In the genomic region with DNA sequence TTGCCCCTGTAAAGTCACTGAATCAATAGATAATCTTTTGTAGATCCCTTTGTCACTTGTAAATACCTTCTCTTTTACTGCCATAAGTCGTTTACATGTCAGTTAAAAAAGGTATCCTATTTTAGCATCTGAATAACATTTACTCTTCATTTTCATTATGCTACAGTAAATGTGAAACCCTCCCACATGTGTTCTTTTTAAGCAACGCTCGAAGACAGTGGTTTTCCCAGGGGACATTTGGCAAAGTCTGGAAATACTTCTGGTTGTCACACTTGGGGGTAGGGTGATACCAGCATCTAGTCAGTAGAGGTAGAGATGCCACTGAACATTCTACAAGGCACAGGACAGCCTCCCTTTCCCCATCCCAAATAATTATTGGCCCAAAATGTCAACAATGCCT, we compare ENCODE assay signal across 17 cellular contexts. TPM values are rescaled to one million over a fixed set of nuclear protein-coding genes. Genes with fewer than 3 reads are reported as not detected.
DNase-seq lines count a peak whose midpoint lies in the region; ATAC-seq lines count a peak whose summit lies in the region.
"Had no signal": no experiment of that assay in that cellular context is flagged by ENCODE, and none has a peak within 500 bp of the region (broad histone marks: within the 10 kb centered on the region; RNA-seq: fewer than 3 reads in every experiment).

No MANE protein-coding gene starts in this region.

- peak overlapping the region; percentile 5 for H3K27ac Mint-ChIP-seq in activated naive CD4-positive, alpha-beta T cell treated with anti-CD3 and anti-CD28 coated beads, Interleukin-2, amount 50 U/mL, for 24 hours
- H3K27ac Mint-ChIP-seq in activated naive CD4-positive, alpha-beta T cell treated with anti-CD3 and anti-CD28 coated beads, Interleukin-2, amount 10 ng/mL, durations not matched to agents 7 days and 5 days: no peak overlapping the region
- H3K27ac Mint-ChIP-seq in activated T-helper 17 cell treated with anti-CD3 and anti-CD28 coated beads, Interleukin-2, amount 50 U/mL, for 72 hours: peak overlapping the region; percentile 15
- H3K27ac Mint-ChIP-seq in stimulated activated memory B cell treated with anti-CD40 and anti-IgM and Interleukin-4, amounts not matched to agents 10 μg/mL and 1 μg/mL and 100 μg/mL, for 72 hours: peak overlapping the region; percentile 69
- H3K27ac Mint-ChIP-seq: activated CD4-positive, alpha-beta memory T cell treated with anti-CD3 and anti-CD28 coated beads, Interleukin-2, amount 10 ng/mL, durations not matched to agents 7 days and 5 days; brain had no signal

- no peak for DNase-seq in activated naive CD4-positive, alpha-beta T cell treated with anti-CD3 and anti-CD28 coated beads, Interleukin-2, amount 10 ng/mL, durations not matched to agents 7 days and 5 days
- no peak for DNase-seq in stimulated activated CD8-positive, alpha-beta memory T cell treated with anti-CD3 and anti-CD28 coated beads, Interleukin-4, amount 100 ng/mL, for 48 hours
- DNase-seq in SW 1271 (lab: John Stamatoyannopoulos, UW): no peak
- DNase-seq: activated CD4-positive, alpha-beta memory T cell treated with anti-CD3 and anti-CD28 coated beads, Interleukin-2, amount 10 ng/mL, durations not matched to agents 7 days and 5 days; activated gamma-delta T cell; GOT3; NCI-H2171; occipital lobe; SHP77 treated with DMSO at 0.1 percent for 48 hours; small intestine; T1000 had no signal

- peaks cover 17% of the 10 kb centered on the region for H3K36me3 Mint-ChIP-seq in activated naive CD4-positive, alpha-beta T cell treated with anti-CD3 and anti-CD28 coated beads, Interleukin-2, amount 50 U/mL, for 24 hours
- peaks cover 38% of the 10 kb centered on the region for H3K36me3 Mint-ChIP-seq in activated naive CD4-positive, alpha-beta T cell treated with anti-CD3 and anti-CD28 coated beads, Interleukin-2, amount 10 ng/mL, durations not matched to agents 7 days and 5 days
- H3K36me3 Mint-ChIP-seq in activated T-helper 17 cell treated with anti-CD3 and anti-CD28 coated beads, Interleukin-2, amount 50 U/mL, for 72 hours (ENCODE audit: low read depth): peaks cover 82% of the 10 kb centered on the region
- H3K36me3 Mint-ChIP-seq in stimulated activated memory B cell treated with anti-CD40 and anti-IgM and Interleukin-4, amounts not matched to agents 10 μg/mL and 1 μg/mL and 100 μg/mL, for 72 hours: peaks cover 43% of the 10 kb centered on the region

- CTCF ChIA-PET in activated naive CD4-positive, alpha-beta T cell treated with anti-CD3 and anti-CD28 coated beads, Interleukin-2, amount 10 ng/mL, durations not matched to agents 7 days and 5 days (lab: Charles Lee): no interaction called here

- H3K9me3 Mint-ChIP-seq in activated naive CD4-positive, alpha-beta T cell treated with anti-CD3 and anti-CD28 coated beads, Interleukin-2, amount 50 U/mL, for 24 hours: no peaks in the 10 kb centered on the region
- H3K9me3 Mint-ChIP-seq in activated naive CD4-positive, alpha-beta T cell treated with anti-CD3 and anti-CD28 coated beads, Interleukin-2, amount 10 ng/mL, durations not matched to agents 7 days and 5 days: no peaks in the 10 kb centered on the region
- H3K9me3 Mint-ChIP-seq in activated T-helper 17 cell treated with anti-CD3 and anti-CD28 coated beads, Interleukin-2, amount 50 U/mL, for 72 hours: no peaks in the 10 kb centered on the region
- H3K9me3 Mint-ChIP-seq in stimulated activated memory B cell treated with anti-CD40 and anti-IgM and Interleukin-4, amounts not matched to agents 10 μg/mL and 1 μg/mL and 100 μg/mL, for 72 hours: no peaks in the 10 kb centered on the region
- H3K9me3 Mint-ChIP-seq: activated CD4-positive, alpha-beta memory T cell treated with anti-CD3 and anti-CD28 coated beads, Interleukin-2, amount 10 ng/mL, durations not matched to agents 7 days and 5 days had no signal

- H3K4me3 Mint-ChIP-seq in activated naive CD4-positive, alpha-beta T cell treated with anti-CD3 and anti-CD28 coated beads, Interleukin-2, amount 50 U/mL, for 24 hours: no peak overlapping the region
- H3K4me3 Mint-ChIP-seq in activated naive CD4-positive, alpha-beta T cell treated with anti-CD3 and anti-CD28 coated beads, Interleukin-2, amount 10 ng/mL, durations not matched to agents 7 days and 5 days: no peak overlapping the region
- peak overlapping the region; percentile 17 for H3K4me3 Mint-ChIP-seq in activated T-helper 17 cell treated with anti-CD3 and anti-CD28 coated beads, Interleukin-2, amount 50 U/mL, for 72 hours
- peak overlapping the region; percentile 38 for H3K4me3 Mint-ChIP-seq in stimulated activated memory B cell treated with anti-CD40 and anti-IgM and Interleukin-4, amounts not matched to agents 10 μg/mL and 1 μg/mL and 100 μg/mL, for 72 hours
- H3K4me3 Mint-ChIP-seq: activated CD4-positive, alpha-beta memory T cell treated with anti-CD3 and anti-CD28 coated beads, Interleukin-2, amount 10 ng/mL, durations not matched to agents 7 days and 5 days; brain had no signal

- H3K27me3 Mint-ChIP-seq in activated naive CD4-positive, alpha-beta T cell treated with anti-CD3 and anti-CD28 coated beads, Interleukin-2, amount 50 U/mL, for 24 hours: no peaks in the 10 kb centered on the region
- H3K27me3 Mint-ChIP-seq in activated naive CD4-positive, alpha-beta T cell treated with anti-CD3 and anti-CD28 coated beads, Interleukin-2, amount 10 ng/mL, durations not matched to agents 7 days and 5 days: no peaks in the 10 kb centered on the region
- no peaks in the 10 kb centered on the region for H3K27me3 Mint-ChIP-seq in activated T-helper 17 cell treated with anti-CD3 and anti-CD28 coated beads, Interleukin-2, amount 50 U/mL, for 72 hours
- H3K27me3 Mint-ChIP-seq in stimulated activated memory B cell treated with anti-CD40 and anti-IgM and Interleukin-4, amounts not matched to agents 10 μg/mL and 1 μg/mL and 100 μg/mL, for 72 hours: no peaks in the 10 kb centered on the region
- H3K27me3 Mint-ChIP-seq: activated CD4-positive, alpha-beta memory T cell treated with anti-CD3 and anti-CD28 coated beads, Interleukin-2, amount 10 ng/mL, durations not matched to agents 7 days and 5 days; brain had no signal

- peaks cover 68% of the 10 kb centered on the region for H3K4me1 Mint-ChIP-seq in activated naive CD4-positive, alpha-beta T cell treated with anti-CD3 and anti-CD28 coated beads, Interleukin-2, amount 50 U/mL, for 24 hours
- peaks cover 10% of the 10 kb centered on the region for H3K4me1 Mint-ChIP-seq in activated naive CD4-positive, alpha-beta T cell treated with anti-CD3 and anti-CD28 coated beads, Interleukin-2, amount 10 ng/mL, durations not matched to agents 7 days and 5 days
- H3K4me1 Mint-ChIP-seq in activated T-helper 17 cell treated with anti-CD3 and anti-CD28 coated beads, Interleukin-2, amount 50 U/mL, for 72 hours: peaks cover 12% of the 10 kb centered on the region
- peaks cover 51% of the 10 kb centered on the region for H3K4me1 Mint-ChIP-seq in stimulated activated memory B cell treated with anti-CD40 and anti-IgM and Interleukin-4, amounts not matched to agents 10 μg/mL and 1 μg/mL and 100 μg/mL, for 72 hours
- H3K4me1 Mint-ChIP-seq: brain had no signal

- ATAC-seq in HG02571 (IDR thresholded peaks at IDR 0.05; ENCODE audit: unreplicated experiment) (peak; percentile 69), GM18519 (IDR thresholded peaks at IDR 0.05; ENCODE audit: low FRiP score, unreplicated experiment) (no peak)
- ATAC-seq in activated T-helper 17 cell treated with anti-CD3 and anti-CD28 coated beads, Interleukin-2, amount 50 U/mL, for 72 hours (replicated peaks): peak; percentile 53
- ATAC-seq in stimulated activated memory B cell treated with anti-CD40 and anti-IgM and Interleukin-4, amounts not matched to agents 10 μg/mL and 1 μg/mL and 100 μg/mL, for 72 hours: peak; percentile 77

RNA-seq across cellular contexts. Expression of gene ATAD1, which starts 23.7 kb away (rescaled TPM):
- total RNA-seq in activated T-helper 17 cell treated with anti-CD3 and anti-CD28 coated beads, Interleukin-2, amount 50 U/mL, for 72 hours: 10 to 100 TPM; 31.2 to 45.9 TPM

Comparison
In these comparisons a context has a peak if more than half of its experiments do, and no peak if none do; other contexts are left out.
1. H3K4me3 Mint-ChIP-seq: peak in activated T-helper 17 cell treated with anti-CD3 and anti-CD28 coated beads, Interleukin-2, amount 50 U/mL, for 72 hours (single experiment) and stimulated activated memory B cell treated with anti-CD40 and anti-IgM and Interleukin-4, amounts not matched to agents 10 μg/mL and 1 μg/mL and 100 μg/mL, for 72 hours (single experiment); none in activated naive CD4-positive, alpha-beta T cell treated with anti-CD3 and anti-CD28 coated beads, Interleukin-2, amount 50 U/mL, for 24 hours (single experiment) and activated naive CD4-positive, alpha-beta T cell treated with anti-CD3 and anti-CD28 coated beads, Interleukin-2, amount 10 ng/mL, durations not matched to agents 7 days and 5 days (single experiment).